13 cellular contexts compared by ENCODE assay signal in the genomic region with DNA sequence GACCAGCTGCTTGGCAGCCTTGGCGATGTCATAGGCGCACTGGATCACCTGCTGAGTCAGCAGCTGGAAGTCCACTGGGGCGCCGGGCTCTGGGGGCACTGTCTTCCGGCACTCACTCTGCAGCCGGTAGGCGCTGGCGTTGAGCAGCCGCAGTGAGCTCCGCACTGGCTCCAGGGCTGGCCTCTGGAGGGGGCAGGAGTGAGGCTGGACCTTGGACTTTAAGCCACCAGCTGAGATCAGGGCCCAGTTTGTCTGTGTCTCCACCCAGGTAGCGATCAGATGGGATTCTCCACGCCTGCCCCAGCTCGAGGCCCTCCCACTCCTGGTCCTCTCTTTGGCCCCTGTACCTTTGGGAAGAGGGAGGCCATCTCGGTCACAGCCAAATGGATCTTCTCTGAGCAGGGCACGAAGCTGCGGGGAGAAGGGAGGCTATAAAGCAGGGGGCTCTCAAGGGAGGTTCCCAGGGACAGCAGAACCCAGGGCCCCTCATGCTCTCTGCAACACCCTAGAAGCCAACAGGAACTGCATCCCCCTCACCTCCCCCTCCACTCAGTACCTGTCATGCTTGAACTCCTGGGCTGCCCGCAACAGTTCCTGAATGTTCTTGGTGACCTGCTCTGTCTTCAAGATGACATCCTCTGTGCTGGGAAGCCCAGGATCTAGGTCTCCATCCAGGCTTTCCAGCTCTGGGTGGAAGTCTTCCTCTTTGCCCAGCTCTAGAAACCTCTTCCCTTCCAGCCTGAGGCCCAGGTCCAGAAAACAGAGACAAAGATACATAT. TPM values are rescaled to one million over a fixed set of nuclear protein-coding genes. Genes with fewer than 3 reads are reported as not detected.
A peak's percentile ranks its signal among the peaks of the same experiment; 100 is the strongest.
DNase-seq lines count a peak whose midpoint lies in the region; ATAC-seq and TF ChIP-seq lines count a peak whose summit lies in the region.
"Had no signal": no experiment of that assay in that cellular context is flagged by ENCODE, and none has a peak within 500 bp of the region (broad histone marks: within the 10 kb centered on the region; RNA-seq: fewer than 3 reads in every experiment).

No MANE protein-coding gene starts in this region.

- H3K4me1 ChIP-seq in hepatocyte (ENCODE audit: insufficient read depth), result peaks cover 19% of the 10 kb centered on the region
- H3K4me1 ChIP-seq in sigmoid colon, result peaks cover 0 to 40% (median 32%) of the 10 kb centered on the region in 4 donors

- peak; percentile 14 for DNase-seq in activated CD8-positive, alpha-beta memory T cell treated with anti-CD3 and anti-CD28 coated beads, Interleukin-2, amount 50 U/mL, for 4 hours
- no peak for DNase-seq in activated CD8-positive, alpha-beta memory T cell treated with anti-CD3 and anti-CD28 coated beads, Interleukin-2, amount 50 U/mL, for 48 hours
- DNase-seq in HuH-7 (ENCODE audit: low spot score), result peak; percentile 94
- DNase-seq in hepatocyte (ENCODE audit: low spot score), result peak; percentile 91
- peak; percentile 58 for DNase-seq in sigmoid colon
- DNase-seq in glomerular visceral epithelial cell (ENCODE audit: extremely low spot score), result no peak
- DNase-seq in NCI-H1105 treated with DMSO at 0.1 percent for 48 hours (lab: John Stamatoyannopoulos, UW), result no peak
- DNase-seq: DMS153, NCI-H1694 treated with DMSO at 0.1 percent for 48 hours, NCI-H748 treated with DMSO at 0.1 percent for 48 hours, T-helper 9 cell, trophoblast cell had no signal

- H3K27me3 ChIP-seq in hepatocyte, result no peaks in the 10 kb centered on the region
- H3K27me3 ChIP-seq in sigmoid colon, result no peaks in the 10 kb centered on the region

- WGBS in hepatocyte (ENCODE audit: low lambda C conversion rate, missing lambda C conversion rate), result 67% methylated on average over 17 of the region's 17 CpGs
- WGBS in sigmoid colon, 2 donors, result 24 to 73% methylated on average over 17 of the region's 17 CpGs

- no peak for ATAC-seq in GM18498 (IDR thresholded peaks at IDR 0.05; ENCODE audit: unreplicated experiment)

- no peak overlapping the region for H3K4me3 ChIP-seq in hepatocyte
- no peak overlapping the region for H3K4me3 ChIP-seq in sigmoid colon

- no peak for TF ChIP-seq POLR2A in sigmoid colon (IDR thresholded peaks at IDR 0.05)

- no peaks in the 10 kb centered on the region for H4K20me1 ChIP-seq in hepatocyte (ENCODE audit: insufficient read depth, poor library complexity, severe bottlenecking)

- H3K36me3 ChIP-seq in hepatocyte (replicated peaks; ENCODE audit: insufficient read depth, low read depth), result no peaks in the 10 kb centered on the region
- H3K36me3 ChIP-seq in sigmoid colon, result peaks cover 21 to 51% (median 28%) of the 10 kb centered on the region in 4 donors

- TF ChIP-seq CTCF in hepatocyte (IDR thresholded peaks at IDR 0.05; ENCODE audit: poor library complexity) (no peak), sigmoid colon (IDR thresholded peaks at IDR 0.05) (no peak)

- H3K27ac ChIP-seq in hepatocyte (peak overlapping the region; percentile 91), sigmoid colon (no peak overlapping the region)

- H3K79me2 ChIP-seq in hepatocyte, result peaks cover 17% of the 10 kb centered on the region

- intact Hi-C loops in sigmoid colon (cut with DNase I), result loop anchor here (2.0 kb wide), 1 partner anchor 14 kb away; a partner anchor contains a TSS

- TF ChIP-seq EP300 in sigmoid colon (IDR thresholded peaks at IDR 0.05), result no peak

- no peaks in the 10 kb centered on the region for H3K9me3 ChIP-seq in hepatocyte (ENCODE audit: low read depth)
- no peaks in the 10 kb centered on the region for H3K9me3 ChIP-seq in sigmoid colon

- H3K4me2 ChIP-seq in hepatocyte, result peak overlapping the region; percentile 40

- H3K9me2 ChIP-seq in hepatocyte (replicated peaks; ENCODE audit: insufficient read depth), result no peaks in the 10 kb centered on the region

- no peak overlapping the region for H2AFZ ChIP-seq in hepatocyte

RNA-seq across cellular contexts. Expression of a gene that starts 6.4 kb away (rescaled TPM):
- 43.4 and 52.9 TPM in 2 replicates for total RNA-seq in hepatocyte
- 92.9 and 94.2 TPM in 2 replicates for polyA plus RNA-seq in hepatocyte
- 10 to 100 TPM; 28.8 to 41.8 (median 35.4) TPM for total RNA-seq in sigmoid colon
- 10 to 100 TPM; 14.4 to 79.0 (median 20.3) TPM for polyA plus RNA-seq in sigmoid colon

RNA-seq across cellular contexts. Expression of a gene that starts 8.1 kb away (rescaled TPM):
- total RNA-seq in hepatocyte (16.8 and 19.2 TPM in 2 replicates), sigmoid colon (10 to 100 TPM in 1 of 4 donors, 1 to 10 TPM in 3; 4.1 to 10.8 (median 6.7) TPM)
- polyA plus RNA-seq in hepatocyte (11.0 and 11.8 TPM in 2 replicates), sigmoid colon (10 to 100 TPM in 1 of 3 donors, 1 to 10 TPM in 2; 4.9 to 10.3 (median 5.4) TPM)

RNA-seq across cellular contexts. Expression of a gene that starts 14.5 kb away (rescaled TPM):
- total RNA-seq in hepatocyte (18.6 and 20.0 TPM in 2 replicates), sigmoid colon (10 to 100 TPM; 13.6 to 31.3 (median 16.8) TPM)
- polyA plus RNA-seq in hepatocyte (35.2 and 46.3 TPM in 2 replicates), sigmoid colon (10 to 100 TPM; 16.9 to 28.5 (median 18.0) TPM)

RNA-seq across cellular contexts. Expression of a gene that starts 18.0 kb away (rescaled TPM):
- 3.5 and 5.1 TPM in 2 replicates for total RNA-seq in hepatocyte
- 7.2 and 11.6 TPM in 2 replicates for polyA plus RNA-seq in hepatocyte
- total RNA-seq in sigmoid colon, result 10 to 100 TPM in 1 of 4 donors, 1 to 10 TPM in 3; 5.4 to 17.2 (median 6.2) TPM
- 1 to 10 TPM; 1.6 to 5.2 (median 3.0) TPM for polyA plus RNA-seq in sigmoid colon

RNA-seq across cellular contexts. Expression of a gene that starts 47.8 kb away (rescaled TPM):
- 0.83 and 1.5 TPM in 2 replicates for total RNA-seq in hepatocyte
- polyA plus RNA-seq in hepatocyte, result 1.9 and 3.4 TPM in 2 replicates
- 10 to 100 TPM; 23.9 to 94.4 (median 35.1) TPM for total RNA-seq in sigmoid colon
- polyA plus RNA-seq in sigmoid colon, result 1 to 10 TPM in 2 of 3 donors, under 1 TPM in 1; 0.23 to 4.9 (median 3.0) TPM

Comparison
In these comparisons a context has a peak if more than half of its experiments do, and no peak if none do; other contexts are left out.
1. DNase-seq: peak in activated CD8-positive, alpha-beta memory T cell treated with anti-CD3 and anti-CD28 coated beads, Interleukin-2, amount 50 U/mL, for 4 hours (single experiment), HuH-7 (single experiment), hepatocyte (single experiment) and sigmoid colon (single experiment); none in activated CD8-positive, alpha-beta memory T cell treated with anti-CD3 and anti-CD28 coated beads, Interleukin-2, amount 50 U/mL, for 48 hours (single experiment), glomerular visceral epithelial cell (single experiment) and NCI-H1105 treated with DMSO at 0.1 percent for 48 hours (single experiment).